In genomic region chr4:72112514-72113156, GRCh38 we compare ENCODE assay signal across 9 cellular contexts.
DNase-seq lines count a peak whose midpoint lies in the region; ATAC-seq and TF ChIP-seq lines count a peak whose summit lies in the region.
"Had no signal": no experiment of that assay in that cellular context is flagged by ENCODE, and none has a peak within 500 bp of the region (broad histone marks: within the 10 kb centered on the region; RNA-seq: fewer than 3 reads in every experiment).

No MANE protein-coding gene starts in this region.

- no peaks in the 10 kb centered on the region for H3K36me3 ChIP-seq in colonic mucosa

- H3K27me3 ChIP-seq in colonic mucosa: no peaks in the 10 kb centered on the region

- intact Hi-C loops in left ventricle myocardium superior (cut with micrococcal nuclease): no loop called here
- intact Hi-C loops in colonic mucosa (cut with DNase I): no loop called here

- H3K27ac ChIP-seq in colonic mucosa: no peak overlapping the region
- H3K27ac ChIP-seq: psoas muscle had no signal

- no peaks in the 10 kb centered on the region for H3K9me3 ChIP-seq in colonic mucosa
- H3K9me3 ChIP-seq: psoas muscle had no signal

- no peak for ATAC-seq in left ventricle myocardium superior

- no peak for TF ChIP-seq CTCF in colonic mucosa (IDR thresholded peaks at IDR 0.05)

- H3K4me1 ChIP-seq in colonic mucosa: no peaks in the 10 kb centered on the region
- H3K4me1 ChIP-seq: psoas muscle had no signal

- H3K9ac ChIP-seq in colonic mucosa (ENCODE audit: low read depth in 2 of 2, low read length in 2 of 2): no peak overlapping the region

- TF ChIP-seq POLR2A in erythroblast (IDR thresholded peaks at IDR 0.05; ENCODE audit: low read length): no peak

- no peak overlapping the region for H3K4me3 ChIP-seq in colonic mucosa
- H3K4me3 ChIP-seq: psoas muscle had no signal

- DNase-seq in NCI-H748 (lab: John Stamatoyannopoulos, UW; ENCODE audit: unreplicated experiment) (peak; percentile 6), NCI-H748 treated with DMSO at 0.1 percent for 48 hours (lab: John Stamatoyannopoulos, UW) (no peak), H4 (ENCODE audit: low spot score) (peak; percentile 91), LHCN-M2 (ENCODE audit: low read depth) (peak; percentile 60), erythroblast (lab: John Stamatoyannopoulos, UW) (peak; percentile 17 to 64), left ventricle myocardium superior (no peak), colonic mucosa (no peak), SIG-M5 (lab: John Stamatoyannopoulos, UW) (no peak)
- DNase-seq: psoas muscle had no signal

Comparison
In these comparisons a context has a peak if more than half of its experiments do, and no peak if none do; other contexts are left out.
1. DNase-seq: peak in NCI-H748 (single experiment), H4 (single experiment), LHCN-M2 (single experiment) and erythroblast (2 of 2); none in NCI-H748 treated with DMSO at 0.1 percent for 48 hours (single experiment), left ventricle myocardium superior (single experiment), colonic mucosa (single experiment) and SIG-M5 (single experiment).